ENCODE assay signal across 23 cellular contexts in genomic region chr10:95635319-95635733, GRCh38.
"Had no signal": no experiment of that assay in that cellular context is flagged by ENCODE, and none has a peak within 500 bp of the region (broad histone marks: within the 10 kb centered on the region; RNA-seq: fewer than 3 reads in every experiment).

No MANE protein-coding gene starts in this region.

- DNase-seq: activated CD4-positive, alpha-beta memory T cell treated with anti-CD3 and anti-CD28 coated beads for 36 hours; activated CD4-positive, alpha-beta T cell treated with anti-CD3 and anti-CD28 coated beads for 48 hours; activated effector memory CD4-positive, alpha-beta T cell treated with anti-CD3 and anti-CD28 coated beads, Interleukin-2, amount 50 U/mL, for 16 hours; activated naive CD4-positive, alpha-beta T cell treated with anti-CD3 and anti-CD28 coated beads, Interleukin-2, amount 50 U/mL, for 16 hours; activated T-cell treated with anti-CD3 and anti-CD28 coated beads, Interleukin-2, amount 50 U/mL, for 48 hours; colonic mucosa; dorsolateral prefrontal cortex; effector memory CD8-positive, alpha-beta T cell; glutamatergic neuron; hypothalamus; islet precursor cell; left cardiac atrium; mesenchymal stem cell; nucleus accumbens; posterior cingulate gyrus; sigmoid colon; stimulated activated CD4-positive, alpha-beta T cell treated with anti-CD3 and anti-CD28 coated beads, Interleukin-2, amount 100 ng/mL, for 48 hours; stimulated activated CD8-positive, alpha-beta memory T cell treated with anti-CD3 and anti-CD28 coated beads, Interleukin-4, amount 100 ng/mL, for 48 hours; stimulated activated naive CD4-positive, alpha-beta T cell treated with Interleukin-2 at 50 U/mL for 16 hours; substantia nigra; SW 1271; thyroid gland had no signal

- H3K27ac Mint-ChIP-seq: activated CD4-positive, alpha-beta memory T cell treated with anti-CD3 and anti-CD28 coated beads for 36 hours; effector memory CD8-positive, alpha-beta T cell had no signal

- H3K27ac ChIP-seq: colonic mucosa, dorsolateral prefrontal cortex, esophagus muscularis mucosa, sigmoid colon, thyroid gland had no signal

- H3K9me3 Mint-ChIP-seq: activated CD4-positive, alpha-beta memory T cell treated with anti-CD3 and anti-CD28 coated beads for 36 hours; effector memory CD8-positive, alpha-beta T cell had no signal

- H3K9me3 ChIP-seq: colonic mucosa, esophagus muscularis mucosa, sigmoid colon, thyroid gland had no signal

- ATAC-seq: effector memory CD8-positive, alpha-beta T cell; left cardiac atrium had no signal

- H3K27me3 ChIP-seq: colonic mucosa, dorsolateral prefrontal cortex, esophagus muscularis mucosa, sigmoid colon, thyroid gland had no signal

- H3K4me1 ChIP-seq: esophagus muscularis mucosa, sigmoid colon, thyroid gland had no signal

- H3K27me3 Mint-ChIP-seq: activated CD4-positive, alpha-beta memory T cell treated with anti-CD3 and anti-CD28 coated beads for 36 hours; effector memory CD8-positive, alpha-beta T cell had no signal

- H3K4me3 Mint-ChIP-seq: activated CD4-positive, alpha-beta memory T cell treated with anti-CD3 and anti-CD28 coated beads for 36 hours; effector memory CD8-positive, alpha-beta T cell had no signal

- H3K4me3 ChIP-seq: colonic mucosa, dorsolateral prefrontal cortex, esophagus muscularis mucosa, sigmoid colon, thyroid gland had no signal
